ENCODE assay signal across 14 cellular contexts in the genomic region with DNA sequence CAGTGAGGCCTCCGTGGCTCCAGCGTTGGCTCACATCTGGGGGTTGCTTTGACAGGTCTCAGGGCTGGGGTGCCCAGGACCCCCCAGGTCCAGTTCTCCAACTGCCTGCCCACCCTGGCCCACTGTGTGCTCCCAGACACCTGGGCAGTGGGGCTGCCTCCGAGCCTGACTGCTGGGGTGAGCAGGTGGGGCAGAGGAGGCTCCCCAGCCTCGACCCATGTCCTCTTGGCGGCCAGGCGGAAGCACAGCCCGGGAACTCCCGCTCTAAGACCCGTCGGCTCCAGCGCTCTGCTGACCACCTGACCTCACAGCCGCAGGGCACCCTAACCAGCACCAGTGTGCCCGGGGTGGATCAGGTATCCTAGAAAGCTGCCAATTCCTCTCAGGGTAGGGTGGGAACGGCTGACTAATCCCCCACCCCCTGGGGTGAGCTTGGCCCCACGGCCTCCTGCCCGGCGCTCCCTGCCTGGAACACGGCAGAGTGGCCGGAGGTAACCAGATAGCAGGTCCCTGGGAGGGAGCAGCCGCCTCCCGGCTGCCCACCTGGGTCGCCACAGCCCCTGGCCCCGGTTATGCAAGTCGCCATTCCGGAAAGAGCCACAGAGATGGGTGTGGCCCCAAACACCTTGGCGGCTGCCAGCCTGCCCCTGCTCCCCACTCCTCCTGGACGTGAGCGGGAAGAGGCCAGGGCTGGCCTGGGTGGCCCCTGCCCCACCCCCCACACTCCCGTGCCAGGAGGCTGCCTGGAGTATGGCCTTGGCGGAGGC. TPM values are rescaled to one million over a fixed set of nuclear protein-coding genes. Genes with fewer than 3 reads are reported as not detected.
DNase-seq lines count a peak whose midpoint lies in the region; FAIRE-seq and TF ChIP-seq lines count a peak whose summit lies in the region.
"Had no signal": no experiment of that assay in that cellular context is flagged by ENCODE, and none has a peak within 500 bp of the region (broad histone marks: within the 10 kb centered on the region; RNA-seq: fewer than 3 reads in every experiment).

No MANE protein-coding gene starts in this region.

- no peak for TF ChIP-seq CTCF in WERI-Rb-1 (IDR thresholded peaks at IDR 0.05; ENCODE audit: low read depth, low read length)

- H3K79me1 ChIP-seq in mesendoderm (ENCODE audit: low read length) = no peaks in the 10 kb centered on the region

- no peaks in the 10 kb centered on the region for H3K4me1 ChIP-seq in mesendoderm (ENCODE audit: control insufficient read depth, low read depth, low read length)

- no peak overlapping the region for H4K5ac ChIP-seq in mesendoderm (ENCODE audit: low read length)

- no peak overlapping the region for H3K4me3 ChIP-seq in WERI-Rb-1 (ENCODE audit: low read depth, low read length)
- no peak overlapping the region for H3K4me3 ChIP-seq in mesendoderm (ENCODE audit: low read length)
- H3K4me3 ChIP-seq: BLaER1 treated with 17β-estradiol and CSF1 and Interleukin-3, amounts not matched to agents 10 nM and 100 nM; esophagus squamous epithelium had no signal

- peak; percentile 51 for DNase-seq in A172 (ENCODE audit: low spot score)
- peak; percentile 17 for DNase-seq in GM12892 (ENCODE audit: insufficient read length)
- peak; percentile 14 for DNase-seq in WERI-Rb-1
- no peak for DNase-seq in mesendoderm
- DNase-seq in cerebellar nuclear complex (lab: John Stamatoyannopoulos, UW) = no peak
- no peak for DNase-seq in KBM-7
- DNase-seq in HuH-7 (ENCODE audit: low spot score) = no peak
- no peak for DNase-seq in NCI-H510A (lab: John Stamatoyannopoulos, UW)
- DNase-seq: cortex of kidney, esophagus squamous epithelium had no signal

- no peak overlapping the region for H3K4ac ChIP-seq in mesendoderm (ENCODE audit: low read depth, low read length)

- peak overlapping the region; percentile 24 for H3K9ac ChIP-seq in mesendoderm (ENCODE audit: low read length)
- H3K9ac ChIP-seq: BLaER1 treated with 17β-estradiol and CSF1 and Interleukin-3, amounts not matched to agents 10 nM and 100 nM had no signal

- in situ Hi-C loops in KBM-7 (cut with MboI; ENCODE audit: low pct_unique_long_range_greater_than_20kb, low sequenced_read_pairs) = no loop called here

- no peak overlapping the region for H2BK5ac ChIP-seq in mesendoderm (ENCODE audit: low read length)

- no peak overlapping the region for H3K56ac ChIP-seq in mesendoderm (ENCODE audit: low read length)

- no peak overlapping the region for H3K4me2 ChIP-seq in mesendoderm (ENCODE audit: low read length)
- H3K4me2 ChIP-seq: BLaER1 treated with 17β-estradiol and CSF1 and Interleukin-3, amounts not matched to agents 10 nM and 100 nM had no signal

- H3K23ac ChIP-seq in mesendoderm (ENCODE audit: low read length) = no peak overlapping the region

- no peaks in the 10 kb centered on the region for H3K36me3 ChIP-seq in WERI-Rb-1
- no peaks in the 10 kb centered on the region for H3K36me3 ChIP-seq in mesendoderm (ENCODE audit: control insufficient read depth, insufficient read depth, low read length)
- H3K36me3 ChIP-seq: BLaER1 treated with 17β-estradiol and CSF1 and Interleukin-3, amounts not matched to agents 10 nM and 100 nM; esophagus squamous epithelium had no signal

- no peaks in the 10 kb centered on the region for H3K9me3 ChIP-seq in WERI-Rb-1 (ENCODE audit: severe bottlenecking)
- H3K9me3 ChIP-seq: BLaER1 treated with 17β-estradiol and CSF1 and Interleukin-3, amounts not matched to agents 10 nM and 100 nM; esophagus squamous epithelium had no signal

- no peak overlapping the region for H2AK5ac ChIP-seq in mesendoderm (ENCODE audit: low read length)

- no peak overlapping the region for H4K8ac ChIP-seq in mesendoderm (ENCODE audit: low read depth, low read length)

- H3K27me3 ChIP-seq in WERI-Rb-1 (ENCODE audit: insufficient read depth, low read depth, severe bottlenecking) = no peaks in the 10 kb centered on the region
- no peaks in the 10 kb centered on the region for H3K27me3 ChIP-seq in mesendoderm (ENCODE audit: insufficient read depth, low read length, poor library complexity)

- H3K18ac ChIP-seq in mesendoderm (ENCODE audit: low read length) = no peak overlapping the region

- H3K79me2 ChIP-seq in mesendoderm (ENCODE audit: control insufficient read depth, insufficient read depth, low read length) = no peaks in the 10 kb centered on the region

- no peak overlapping the region for H2BK120ac ChIP-seq in mesendoderm (ENCODE audit: low read depth, low read length)

- WGBS in mesendoderm (ENCODE audit: extremely low coverage, insufficient coverage, low lambda C conversion rate) = no CpG with 5 or more reads among the region's 30 CpGs

- FAIRE-seq in GM12892 (lab: Jason Lieb, UNC) = no peak
- FAIRE-seq: G401.6 had no signal

- H3K27ac ChIP-seq in WERI-Rb-1 = no peak overlapping the region
- H3K27ac ChIP-seq in mesendoderm (ENCODE audit: low read depth, low read length) = no peak overlapping the region
- H3K27ac ChIP-seq: BLaER1 treated with 17β-estradiol and CSF1 and Interleukin-3, amounts not matched to agents 10 nM and 100 nM; esophagus squamous epithelium had no signal

- TF ChIP-seq POLR2A in GM12892 (IDR thresholded peaks at IDR 0.05; ENCODE audit: low read depth, low read length) = no peak

- no peak overlapping the region for H2BK15ac ChIP-seq in mesendoderm (replicated peaks; ENCODE audit: low read depth)

RNA-seq across cellular contexts. Expression of a gene that starts 19.2 kb away (rescaled TPM):
- not detected in 2 replicates for total RNA-seq in A172 (2014; rRNA removed; shearing (Covaris generic))
- 0.02 TPM for polyA plus RNA-seq in GM12892 (2012; ENCODE audit: missing spikeins)
- under 0.01 TPM for polyA plus RNA-seq in mesendoderm (2013, experiment 1 of 2)
- under 0.01 TPM for polyA plus RNA-seq in mesendoderm (2013, experiment 2 of 2)
- total RNA-seq: activated CD4-positive, alpha-beta memory T cell treated with anti-CD3 and anti-CD28 coated beads for 36 hours; T-helper 1 cell treated with Interleukin-12 subunit alpha and Interleukin-12 subunit beta and Interleukin-4 antibody, amounts not matched to agents 30 ng/mL and 1 ng/mL, for 36 hours had no signal

RNA-seq across cellular contexts. Expression of a gene that starts 45.9 kb away (rescaled TPM):
- not detected in 2 replicates for total RNA-seq in A172 (2014; rRNA removed; shearing (Covaris generic))
- polyA plus RNA-seq in GM12892 (2012; ENCODE audit: missing spikeins) = not detected
- not detected for polyA plus RNA-seq in mesendoderm (2013, experiment 1 of 2)
- not detected for polyA plus RNA-seq in mesendoderm (2013, experiment 2 of 2)
- total RNA-seq: activated CD4-positive, alpha-beta memory T cell treated with anti-CD3 and anti-CD28 coated beads for 36 hours; T-helper 1 cell treated with Interleukin-12 subunit alpha and Interleukin-12 subunit beta and Interleukin-4 antibody, amounts not matched to agents 30 ng/mL and 1 ng/mL, for 36 hours had no signal

Comparison
In these comparisons a context has a peak if more than half of its experiments do, and no peak if none do; other contexts are left out.
1. DNase-seq: peak in A172 (single experiment), GM12892 (single experiment) and WERI-Rb-1 (single experiment); none in mesendoderm (single experiment), cerebellar nuclear complex (0 of 2), KBM-7 (single experiment), HuH-7 (single experiment) and NCI-H510A (single experiment).